22 cellular contexts compared by ENCODE assay signal in the genomic region with DNA sequence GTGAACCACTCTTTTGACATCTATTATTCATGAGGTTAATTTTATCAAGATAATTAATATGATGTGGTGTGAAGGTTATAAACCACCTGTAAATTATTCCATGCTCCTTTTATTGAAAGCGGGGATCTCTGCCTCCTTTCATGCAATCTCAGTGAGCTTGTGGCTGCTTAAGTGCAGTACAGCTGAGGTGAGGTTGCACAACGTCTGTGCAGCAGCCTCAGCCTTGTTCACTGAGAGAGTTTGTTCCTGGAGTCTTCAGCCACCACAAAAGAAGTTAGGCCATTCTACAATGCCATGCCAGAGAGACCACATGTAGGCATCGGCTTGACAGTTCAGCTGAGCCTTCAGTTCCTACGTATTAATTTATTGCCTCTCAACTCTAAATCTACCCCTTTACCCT.
"Had no signal": no experiment of that assay in that cellular context is flagged by ENCODE, and none has a peak within 500 bp of the region (broad histone marks: within the 10 kb centered on the region; RNA-seq: fewer than 3 reads in every experiment).

No MANE protein-coding gene starts in this region.

- DNase-seq: activated CD4-positive, alpha-beta memory T cell treated with anti-CD3 and anti-CD28 coated beads, Interleukin-2, amount 10 ng/mL, durations not matched to agents 7 days and 5 days; activated CD4-positive, alpha-beta T cell treated with anti-CD3 and anti-CD28 coated beads for 36 hours; activated effector memory CD4-positive, alpha-beta T cell treated with anti-CD3 and anti-CD28 coated beads, Interleukin-2, amount 50 U/mL, for 16 hours; activated T-cell treated with anti-CD3 and anti-CD28 coated beads, Interleukin-2, amount 50 U/mL, for 4 hours; amniotic stem cell; body of pancreas; central memory CD4-positive, alpha-beta T cell; foreskin melanocyte; head of caudate nucleus; left colon; mammary epithelial cell; mucosa of descending colon; naive thymus-derived CD4-positive, alpha-beta T cell; testis had no signal

- H3K27me3 Mint-ChIP-seq: activated CD4-positive, alpha-beta memory T cell treated with anti-CD3 and anti-CD28 coated beads, Interleukin-2, amount 10 ng/mL, durations not matched to agents 7 days and 5 days; activated CD4-positive, alpha-beta T cell treated with anti-CD3 and anti-CD28 coated beads for 36 hours; activated naive CD4-positive, alpha-beta T cell treated with anti-CD3 and anti-CD28 coated beads, Interleukin-2, amount 50 U/mL, for 24 hours; naive thymus-derived CD4-positive, alpha-beta T cell; stimulated activated naive CD8-positive, alpha-beta T cell treated with anti-CD3 and anti-CD28 coated beads, Interleukin-15, Interleukin-2, amounts not matched to agents 100 ng/mL and 50 ng/mL, for 24 hours had no signal

- H3K4me3 Mint-ChIP-seq: activated CD4-positive, alpha-beta memory T cell treated with anti-CD3 and anti-CD28 coated beads, Interleukin-2, amount 10 ng/mL, durations not matched to agents 7 days and 5 days; activated CD4-positive, alpha-beta T cell treated with anti-CD3 and anti-CD28 coated beads for 36 hours; activated naive CD4-positive, alpha-beta T cell treated with anti-CD3 and anti-CD28 coated beads, Interleukin-2, amount 50 U/mL, for 24 hours; activated T-cell treated with anti-CD3 and anti-CD28 coated beads, Interleukin-2, amount 50 U/mL, for 4 hours; naive thymus-derived CD4-positive, alpha-beta T cell; stimulated activated naive CD8-positive, alpha-beta T cell treated with anti-CD3 and anti-CD28 coated beads, Interleukin-15, Interleukin-2, amounts not matched to agents 100 ng/mL and 50 ng/mL, for 24 hours had no signal

- H3K9me3 ChIP-seq: body of pancreas, esophagus muscularis mucosa, testis had no signal

- H3K9me3 Mint-ChIP-seq: activated CD4-positive, alpha-beta memory T cell treated with anti-CD3 and anti-CD28 coated beads, Interleukin-2, amount 10 ng/mL, durations not matched to agents 7 days and 5 days had no signal

- H3K4me1 Mint-ChIP-seq: activated CD4-positive, alpha-beta memory T cell treated with anti-CD3 and anti-CD28 coated beads, Interleukin-2, amount 10 ng/mL, durations not matched to agents 7 days and 5 days; activated CD4-positive, alpha-beta T cell treated with anti-CD3 and anti-CD28 coated beads for 36 hours; activated naive CD4-positive, alpha-beta T cell treated with anti-CD3 and anti-CD28 coated beads, Interleukin-2, amount 50 U/mL, for 24 hours; naive thymus-derived CD4-positive, alpha-beta T cell had no signal

- H3K27me3 ChIP-seq: body of pancreas, esophagus muscularis mucosa, neutrophil, testis had no signal

- H3K36me3 Mint-ChIP-seq: activated naive CD4-positive, alpha-beta T cell treated with anti-CD3 and anti-CD28 coated beads, Interleukin-2, amount 50 U/mL, for 24 hours; naive thymus-derived CD4-positive, alpha-beta T cell had no signal

- H3K4me1 ChIP-seq: body of pancreas, testis had no signal

- ATAC-seq: activated CD4-positive, alpha-beta T cell treated with anti-CD3 and anti-CD28 coated beads for 36 hours; activated T-cell treated with anti-CD3 and anti-CD28 coated beads, Interleukin-2, amount 50 U/mL, for 4 hours; body of pancreas; left colon; mucosa of descending colon; naive thymus-derived CD4-positive, alpha-beta T cell; SK-N-SH treated with all-trans-retinoic acid at 6 μM for 48 hours had no signal

- H3K4me3 ChIP-seq: body of pancreas, coronary artery, esophagus muscularis mucosa, mucosa of descending colon, skin epidermis, testis had no signal

- H3K36me3 ChIP-seq: esophagus muscularis mucosa, neutrophil had no signal

- H3K27ac Mint-ChIP-seq: activated CD4-positive, alpha-beta memory T cell treated with anti-CD3 and anti-CD28 coated beads, Interleukin-2, amount 10 ng/mL, durations not matched to agents 7 days and 5 days; activated CD4-positive, alpha-beta T cell treated with anti-CD3 and anti-CD28 coated beads for 36 hours; activated naive CD4-positive, alpha-beta T cell treated with anti-CD3 and anti-CD28 coated beads, Interleukin-2, amount 50 U/mL, for 24 hours; naive thymus-derived CD4-positive, alpha-beta T cell; stimulated activated naive CD8-positive, alpha-beta T cell treated with anti-CD3 and anti-CD28 coated beads, Interleukin-15, Interleukin-2, amounts not matched to agents 100 ng/mL and 50 ng/mL, for 24 hours had no signal

- H3K27ac ChIP-seq: body of pancreas, coronary artery, esophagus muscularis mucosa, neutrophil, skin epidermis, testis, VCaP had no signal
